8 cellular contexts compared by ENCODE assay signal in genomic region chr11:119263352-119263940, GRCh38. TPM values are rescaled to one million over a fixed set of nuclear protein-coding genes. Genes with fewer than 3 reads are reported as not detected.
DNase-seq lines count a peak whose midpoint lies in the region; ATAC-seq, FAIRE-seq and TF ChIP-seq lines count a peak whose summit lies in the region.
"Had no signal": no experiment of that assay in that cellular context is flagged by ENCODE, and none has a peak within 500 bp of the region (broad histone marks: within the 10 kb centered on the region; RNA-seq: fewer than 3 reads in every experiment).

No MANE protein-coding gene starts in this region.

- H3K9ac ChIP-seq in SK-N-SH = no peak overlapping the region

- H3K9me2 ChIP-seq in SK-N-SH = no peaks in the 10 kb centered on the region

- no peak for TF ChIP-seq POLR2A in suprapubic skin (IDR thresholded peaks at IDR 0.05)

- FAIRE-seq in GM18507 (lab: Jason Lieb, UNC) (peak; percentile 92), small intestine (lab: Jason Lieb, UNC) (no peak)

- no peak for TF ChIP-seq RAD21 in SK-N-SH (IDR thresholded peaks at IDR 0.05; ENCODE audit: low read length)

- H3K4me2 ChIP-seq in SK-N-SH = peak overlapping the region; percentile 36

- H3K9me3 ChIP-seq in SK-N-SH (no peaks in the 10 kb centered on the region), small intestine (ENCODE audit: control insufficient read depth, low read depth) (no peaks in the 10 kb centered on the region), ascending aorta (no peaks in the 10 kb centered on the region), suprapubic skin (no peaks in the 10 kb centered on the region)

- H3K27me3 ChIP-seq in SK-N-SH (ENCODE audit: insufficient read depth) (no peaks in the 10 kb centered on the region), small intestine (ENCODE audit: control insufficient read depth in 2 of 2, insufficient read depth in 2 of 2, low read length in 2 of 2) (no peaks in the 10 kb centered on the region), ascending aorta (no peaks in the 10 kb centered on the region), suprapubic skin (no peaks in the 10 kb centered on the region)

- no peak for TF ChIP-seq EP300 in SK-N-SH (IDR thresholded peaks at IDR 0.05; ENCODE audit: borderline replicate concordance in 1 of 2, low read depth in 1 of 2, low read length in 1 of 2)
- TF ChIP-seq EP300 in suprapubic skin (IDR thresholded peaks at IDR 0.05) = no peak

- no peaks in the 10 kb centered on the region for H3K36me3 ChIP-seq in SK-N-SH (replicated peaks in 1 of 2; ENCODE audit: control insufficient read depth in 1 of 2, insufficient read depth in 2 of 2, low read length in 1 of 2)
- H3K36me3 ChIP-seq in small intestine (ENCODE audit: control insufficient read depth in 2 of 2, insufficient read depth in 2 of 2, low read length in 2 of 2) = no peaks in the 10 kb centered on the region
- no peaks in the 10 kb centered on the region for H3K36me3 ChIP-seq in ascending aorta
- H3K36me3 ChIP-seq in suprapubic skin = no peaks in the 10 kb centered on the region

- TF ChIP-seq CTCF in SK-N-SH (IDR thresholded peaks at IDR 0.05) = no peak
- TF ChIP-seq CTCF in ascending aorta (IDR thresholded peaks at IDR 0.05) = no peak
- TF ChIP-seq CTCF in suprapubic skin (IDR thresholded peaks at IDR 0.05) = no peak

- peak; percentile 64 for ATAC-seq in Right ventricle myocardium superior (ENCODE audit: poor library complexity)

- DNase-seq in GM18507 (ENCODE audit: extremely low spot score, insufficient read length, low read depth) (no peak), SK-N-SH (no peak), Right ventricle myocardium superior (no peak), small intestine (peak; percentile 25), ascending aorta (ENCODE audit: low spot score in 2 of 2) (no peak), posterior vena cava (ENCODE audit: low spot score) (no peak), suprapubic skin (ENCODE audit: low spot score in 2 of 2) (no peak)
- DNase-seq: NCI-H1048 had no signal

- intact Hi-C loops in Right ventricle myocardium superior (cut with DNase I) (no loop called here), ascending aorta (cut with DNase I) (no loop called here), posterior vena cava (cut with DNase I) (no loop called here)

- no peak overlapping the region; the same call in 1 of the 2 replicates for H2AFZ ChIP-seq in SK-N-SH (ENCODE audit: low read depth)

- H3K4me3 ChIP-seq in SK-N-SH (ENCODE audit: low read depth in 2 of 2, low read length in 1 of 2) (no peak overlapping the region), small intestine (ENCODE audit: low read depth in 1 of 2, low read length in 2 of 2) (no peak overlapping the region), ascending aorta (no peak overlapping the region), suprapubic skin (no peak overlapping the region)

- H4K20me1 ChIP-seq in SK-N-SH (ENCODE audit: insufficient read depth) = peaks cover 11% of the 10 kb centered on the region; the same call in 1 of the 2 replicates

- WGBS in SK-N-SH (ENCODE audit: low lambda C conversion rate) = 26% methylated on average over 3 of the region's 3 CpGs
- WGBS in small intestine, 3 donors = 21 to 52% (median 37%) methylated on average over 3 of the region's 3 CpGs
- WGBS in suprapubic skin = 41% methylated on average over 3 of the region's 3 CpGs

- H3K79me2 ChIP-seq in SK-N-SH (ENCODE audit: insufficient read depth) = peaks cover 95% of the 10 kb centered on the region

- H3K27ac ChIP-seq in SK-N-SH (ENCODE audit: low read depth in 2 of 2, low read length in 1 of 2) (peak overlapping the region; percentile 20 to 61; a peak in 3 of 4 replicates), small intestine (ENCODE audit: low read depth in 1 of 2, low read length in 1 of 2) (peak overlapping the region; percentile 60 to 81), ascending aorta (no peak overlapping the region), suprapubic skin (no peak overlapping the region)

- H3F3A ChIP-seq in SK-N-SH (replicated peaks; ENCODE audit: insufficient read depth) = peaks cover 9% of the 10 kb centered on the region

- H3K4me1 ChIP-seq in SK-N-SH (ENCODE audit: control insufficient read depth in 1 of 2, insufficient read depth in 2 of 2, low read depth in 1 of 2, low read length in 1 of 2) (peaks cover 0 to 2% of the 10 kb centered on the region in 2 experiments; a peak in 2 of 4 replicates), small intestine (ENCODE audit: control insufficient read depth in 2 of 2, insufficient read depth in 1 of 2, low read depth in 1 of 2, low read length in 1 of 2) (peaks cover 0 to 7% of the 10 kb centered on the region in 2 donors), ascending aorta (peaks cover 7 to 10% of the 10 kb centered on the region in 2 donors), suprapubic skin (peaks cover 4% of the 10 kb centered on the region)

- POLR2A ChIA-PET in SK-N-SH (lab: Yijun Ruan, JAX) = no interaction called here

- CTCF ChIA-PET in SK-N-SH (lab: Yijun Ruan, JAX) = interaction anchor here (1.3 to 1.6 kb wide), 4 partner anchors 12 to 58 kb away, joined by 3 to 4 read pairs (median 4); partner anchors contain the start of gene CBL

TF ChIP-seq in SK-N-SH, 30 proteins besides CTCF, POLR2A, EP300 and RAD21:
- 0 out of 2 replicates have a peak, but pooled peaks have one; percentile 5 for TF ChIP-seq PBX3 (IDR thresholded peaks at IDR 0.05)
- TF ChIP-seq GABPA (IDR thresholded peaks at IDR 0.05; ENCODE audit: low read depth) = no peak
TF ChIP-seq in SK-N-SH: peak in this region for 1.

RNA-seq across cellular contexts. Expression of gene MCAM, which starts 53.5 kb away (rescaled TPM):
- 22.8 and 28.4 TPM in 2 replicates for polyA plus RNA-seq in SK-N-SH (2012; rRNA removed)
- 10.9 and 18.9 TPM in 2 replicates for polyA plus RNA-seq in SK-N-SH (2012; cell fraction: cytosol; rRNA removed)
- polyA plus RNA-seq in SK-N-SH (2012; cell fraction: nucleus; rRNA removed) = 16.4 and 31.7 TPM in 2 replicates
- 41.9 TPM for total RNA-seq in Right ventricle myocardium superior
- 10 to 100 TPM in 1 of 3 donors, 1 to 10 TPM in 2; 1.1 to 82.3 (median 2.7) TPM for polyA plus RNA-seq in small intestine
- 2,975 TPM for total RNA-seq in ascending aorta
- total RNA-seq in posterior vena cava = 100 to 1,000 TPM; 528 to 559 TPM
- 100 to 1,000 TPM; 104 to 163 (median 124) TPM for total RNA-seq in suprapubic skin

RNA-seq across cellular contexts. Expression of gene CBL, which starts 57.3 kb away (rescaled TPM):
- polyA plus RNA-seq in SK-N-SH (2012; rRNA removed) = 9.5 and 10.4 TPM in 2 replicates
- polyA plus RNA-seq in SK-N-SH (2012; cell fraction: cytosol; rRNA removed) = 9.7 and 11.1 TPM in 2 replicates
- polyA plus RNA-seq in SK-N-SH (2012; cell fraction: nucleus; rRNA removed) = 11.5 and 17.0 TPM in 2 replicates
- 6.5 TPM for total RNA-seq in Right ventricle myocardium superior
- 1 to 10 TPM; 2.2 to 4.9 (median 3.8) TPM for polyA plus RNA-seq in small intestine
- 21.6 TPM for total RNA-seq in ascending aorta
- total RNA-seq in posterior vena cava = 10 to 100 TPM; 23.3 to 32.8 TPM
- total RNA-seq in suprapubic skin = 10 to 100 TPM; 13.2 to 17.4 (median 17.2) TPM

Comparison
In these comparisons a context has a peak if more than half of its experiments do, and no peak if none do; other contexts are left out.
1. H3K27ac ChIP-seq: peak in SK-N-SH (2 of 2) and small intestine (2 of 2); none in ascending aorta (0 of 2) and suprapubic skin (single experiment).